In genomic region chr9:88041447-88041846, GRCh38 we compare ENCODE assay signal across 11 cellular contexts.
DNase-seq lines count a peak whose midpoint lies in the region; ATAC-seq, FAIRE-seq and TF ChIP-seq lines count a peak whose summit lies in the region.
"Had no signal": no experiment of that assay in that cellular context is flagged by ENCODE, and none has a peak within 500 bp of the region (broad histone marks: within the 10 kb centered on the region; RNA-seq: fewer than 3 reads in every experiment).

No MANE protein-coding gene starts in this region.

- TF ChIP-seq POLR2A in A549 (IDR thresholded peaks at IDR 0.05; ENCODE audit: low read length): no peak

- no peak overlapping the region for H3K27ac Mint-ChIP-seq in activated CD8-positive, alpha-beta T cell treated with anti-CD3 and anti-CD28 coated beads, Interleukin-2, amount 10 ng/mL, durations not matched to agents 7 days and 5 days

- FAIRE-seq in A549 (lab: Jason Lieb, UNC): no peak
- FAIRE-seq: endometrium had no signal

- DNase-seq in A549 (ENCODE audit: low read depth in 1 of 2, low spot score in 1 of 2): peak in 1 of 2 experiments; percentile 31
- DNase-seq in amniotic epithelial cell (ENCODE audit: low read depth): peak; percentile 24
- no peak for DNase-seq in left colon
- DNase-seq in NCI-H2107 (lab: John Stamatoyannopoulos, UW): no peak
- no peak for DNase-seq in occipital lobe (lab: John Stamatoyannopoulos, UW)
- no peak for DNase-seq in H4 (ENCODE audit: low spot score)
- DNase-seq in activated CD8-positive, alpha-beta T cell treated with anti-CD3 and anti-CD28 coated beads, Interleukin-2, amount 10 ng/mL, durations not matched to agents 7 days and 5 days: no peak
- DNase-seq: CD8-positive, alpha-beta memory T cell; T1000 had no signal

- TF ChIP-seq EP300 in A549 (IDR thresholded peaks at IDR 0.05): no peak

- CTCF ChIA-PET in A549 (lab: Yijun Ruan, JAX): interaction anchor here (0.7 to 1.5 kb wide), 14 partner anchors 11 to 1624 kb away, joined by 3 to 7 read pairs (median 3); no protein-coding TSS in a partner anchor
- CTCF ChIA-PET in HEK293 (lab: Yijun Ruan, JAX): interaction anchor here (0.6 to 1.4 kb wide), 11 partner anchors 8 to 921 kb away, joined by 3 to 8 read pairs (median 3); a partner anchor contains a TSS
- CTCF ChIA-PET in activated CD8-positive, alpha-beta T cell treated with anti-CD3 and anti-CD28 coated beads, Interleukin-2, amount 10 ng/mL, durations not matched to agents 7 days and 5 days (lab: Charles Lee): interaction anchor here (1.0 kb wide), 1 partner anchor 67 kb away, joined by 3 read pairs; no protein-coding TSS in a partner anchor

- peaks cover 5% of the 10 kb centered on the region for H3K9me3 Mint-ChIP-seq in activated CD8-positive, alpha-beta T cell treated with anti-CD3 and anti-CD28 coated beads, Interleukin-2, amount 10 ng/mL, durations not matched to agents 7 days and 5 days (ENCODE audit: insufficient read depth)

- no peak overlapping the region for H3K4me3 ChIP-seq in A549
- no peak overlapping the region for H3K4me3 ChIP-seq in HEK293 (ENCODE audit: low read depth, low read length)

- H3K4me3 Mint-ChIP-seq in activated CD8-positive, alpha-beta T cell treated with anti-CD3 and anti-CD28 coated beads, Interleukin-2, amount 10 ng/mL, durations not matched to agents 7 days and 5 days: no peak overlapping the region
- H3K4me3 Mint-ChIP-seq: CD8-positive, alpha-beta memory T cell had no signal

- H3K27ac ChIP-seq in A549 (no peak overlapping the region), HEK293 (ENCODE audit: extremely low read depth, low read depth, low read length) (no peak overlapping the region)

- ATAC-seq in A549 (peak in 1 of 2 experiments; percentile 59; a peak in 3 of 6 replicates), left colon (peak; percentile 44)
- ATAC-seq in activated CD8-positive, alpha-beta T cell treated with anti-CD3 and anti-CD28 coated beads, Interleukin-2, amount 10 ng/mL, durations not matched to agents 7 days and 5 days: no peak

- TF ChIP-seq CTCF in A549 (IDR thresholded peaks at IDR 0.05) (peak; percentile 59), HEK293 (tag by site-specific recombination; IDR thresholded peaks at IDR 0.05) (no peak)

- intact Hi-C loops in left colon (cut with DNase I, micrococcal nuclease): loop anchor here in 1 of 2 donors (5.0 kb wide), 1 partner anchor 364 kb away; no protein-coding TSS in a partner anchor

- H3K4me1 ChIP-seq in A549 (no peaks in the 10 kb centered on the region), HEK293 (ENCODE audit: control insufficient read depth, insufficient read depth, low read length) (no peaks in the 10 kb centered on the region)

- no peaks in the 10 kb centered on the region for H3K36me3 ChIP-seq in HEK293 (ENCODE audit: control insufficient read depth in 2 of 2, insufficient read depth in 1 of 2, low read length in 2 of 2)

- POLR2A ChIA-PET in A549 (lab: Yijun Ruan, JAX) (no interaction called here), HEK293 (lab: Yijun Ruan, JAX) (no interaction called here)
- POLR2A ChIA-PET in activated CD8-positive, alpha-beta T cell treated with anti-CD3 and anti-CD28 coated beads, Interleukin-2, amount 10 ng/mL, durations not matched to agents 7 days and 5 days (lab: Charles Lee): no interaction called here

- H3K9me3 ChIP-seq in A549 (peaks cover 31% of the 10 kb centered on the region), HEK293 (ENCODE audit: control insufficient read depth, insufficient read depth, low read depth, low read length) (no peaks in the 10 kb centered on the region)

- H3K4me1 Mint-ChIP-seq in activated CD8-positive, alpha-beta T cell treated with anti-CD3 and anti-CD28 coated beads, Interleukin-2, amount 10 ng/mL, durations not matched to agents 7 days and 5 days (ENCODE audit: low read depth): no peaks in the 10 kb centered on the region
- H3K4me1 Mint-ChIP-seq: CD8-positive, alpha-beta memory T cell had no signal

- no peaks in the 10 kb centered on the region for H3K27me3 Mint-ChIP-seq in activated CD8-positive, alpha-beta T cell treated with anti-CD3 and anti-CD28 coated beads, Interleukin-2, amount 10 ng/mL, durations not matched to agents 7 days and 5 days (ENCODE audit: low read depth)

- no peak overlapping the region for H3K4me2 ChIP-seq in A549

- H3K36me3 Mint-ChIP-seq in activated CD8-positive, alpha-beta T cell treated with anti-CD3 and anti-CD28 coated beads, Interleukin-2, amount 10 ng/mL, durations not matched to agents 7 days and 5 days (ENCODE audit: low read depth): peaks cover 2% of the 10 kb centered on the region

- peak; percentile 70 to 77 for TF ChIP-seq RAD21 in A549 (conservative IDR thresholded peaks at IDR 0.05 in 1 of 2, IDR thresholded peaks at IDR 0.05 in 1 of 2)

- WGBS in A549 (ENCODE audit: missing lambda C conversion rate): 89% methylated on average over 1 of the region's 1 CpG

TF ChIP-seq in A549, 52 proteins besides CTCF, POLR2A, EP300 and RAD21:
- TF ChIP-seq SREBF2 (IDR thresholded peaks at IDR 0.05) (no peak), HEYL (CRISPR knock-in tag; IDR thresholded peaks at IDR 0.05) (no peak), SMC3 (IDR thresholded peaks at IDR 0.05) (peak; percentile 69)

TF ChIP-seq in HEK293, 187 proteins besides CTCF, POLR2A, EP300 and RAD21:
- peak; percentile 18; the same call in 1 of the 2 replicates for TF ChIP-seq ZNF654 (tag by site-specific recombination; IDR thresholded peaks at IDR 0.05; ENCODE audit: low read depth)
- TF ChIP-seq ZNF248 (tag by site-specific recombination; IDR thresholded peaks at IDR 0.05): no peak
- no peak for TF ChIP-seq ZSCAN4 (tag by site-specific recombination; IDR thresholded peaks at IDR 0.05)
- TF ChIP-seq ZBTB49 (tag by site-specific recombination; IDR thresholded peaks at IDR 0.05; ENCODE audit: low read depth): no peak
- TF ChIP-seq ZNF777 (tag by site-specific recombination; IDR thresholded peaks at IDR 0.05; ENCODE audit: borderline replicate concordance): no peak
TF ChIP-seq in HEK293: peak in this region for 1.

Comparison
In these comparisons a context has a peak if more than half of its experiments do, and no peak if none do; other contexts are left out.
1. Of the 5 proteins assayed by ChIP-seq in both HEK293 and A549: peak only in HEK293: none; only in A549: CTCF; in both: none; in neither: 4.